In the genomic region with DNA sequence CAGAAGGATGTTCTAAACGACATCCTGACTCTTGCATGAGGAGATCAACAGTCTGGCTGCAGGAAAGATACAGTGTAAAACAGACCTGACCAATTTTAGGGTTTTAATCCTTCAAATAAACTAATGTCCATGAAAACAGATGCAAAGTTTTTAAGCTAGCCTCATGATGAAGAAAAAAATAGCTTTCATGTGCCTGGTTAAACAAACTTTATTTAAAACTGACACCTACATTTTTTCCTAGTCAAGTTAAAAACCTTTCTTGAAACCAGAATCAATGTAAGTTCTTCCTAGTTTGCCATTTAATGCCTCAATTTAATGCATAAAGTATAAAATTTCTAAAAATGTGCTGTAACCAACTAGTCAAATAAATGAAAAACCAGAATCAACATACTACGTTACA, we compare ENCODE assay signal across 1 cellular context.
TF ChIP-seq lines count a peak whose summit lies in the region.

No MANE protein-coding gene starts in this region.

TF ChIP-seq in K562, 482 proteins besides CTCF, POLR2A, EP300 and RAD21 (continued from another document):
- peak; percentile 93 for TF ChIP-seq ZBTB40 (IDR thresholded peaks at IDR 0.05)
- peak; percentile 60 for TF ChIP-seq ZBTB40 (CRISPR knock-in tag; IDR thresholded peaks at IDR 0.05)
- TF ChIP-seq, protein P1, sequence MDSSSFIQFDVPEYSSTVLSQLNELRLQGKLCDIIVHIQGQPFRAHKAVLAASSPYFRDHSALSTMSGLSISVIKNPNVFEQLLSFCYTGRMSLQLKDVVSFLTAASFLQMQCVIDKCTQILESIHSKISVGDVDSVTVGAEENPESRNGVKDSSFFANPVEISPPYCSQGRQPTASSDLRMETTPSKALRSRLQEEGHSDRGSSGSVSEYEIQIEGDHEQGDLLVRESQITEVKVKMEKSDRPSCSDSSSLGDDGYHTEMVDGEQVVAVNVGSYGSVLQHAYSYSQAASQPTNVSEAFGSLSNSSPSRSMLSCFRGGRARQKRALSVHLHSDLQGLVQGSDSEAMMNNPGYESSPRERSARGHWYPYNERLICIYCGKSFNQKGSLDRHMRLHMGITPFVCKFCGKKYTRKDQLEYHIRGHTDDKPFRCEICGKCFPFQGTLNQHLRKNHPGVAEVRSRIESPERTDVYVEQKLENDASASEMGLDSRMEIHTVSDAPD (CRISPR knock-in tag; IDR thresholded peaks at IDR 0.05) = no peak
